ENCODE assay signal across 13 cellular contexts in genomic region chr1:226714148-226714547, GRCh38. TPM values are rescaled to one million over a fixed set of nuclear protein-coding genes. Genes with fewer than 3 reads are reported as not detected.
DNase-seq lines count a peak whose midpoint lies in the region; ATAC-seq and TF ChIP-seq lines count a peak whose summit lies in the region.
"Had no signal": no experiment of that assay in that cellular context is flagged by ENCODE, and none has a peak within 500 bp of the region (broad histone marks: within the 10 kb centered on the region; RNA-seq: fewer than 3 reads in every experiment).

No MANE protein-coding gene starts in this region.

- H3K27ac ChIP-seq in rectal smooth muscle tissue (ENCODE audit: low read depth, low read length), result peak overlapping the region; percentile 60

- H3K9ac ChIP-seq in rectal smooth muscle tissue (ENCODE audit: low read length), result no peak overlapping the region

- peaks cover 4 to 10% (median 5%) of the 10 kb centered on the region in 7 donors for H3K9me3 Mint-ChIP-seq in CD14-positive monocyte

- H3K27me3 ChIP-seq in rectal smooth muscle tissue (ENCODE audit: control insufficient read depth, insufficient read depth, low read length), result no peaks in the 10 kb centered on the region

- intact Hi-C loops in CD14-positive monocyte (cut with micrococcal nuclease), result no loop called here

- H3K4me3 ChIP-seq in choroid plexus epithelial cell (ENCODE audit: low read depth, low read length) (no peak overlapping the region), rectal smooth muscle tissue (ENCODE audit: low read length) (no peak overlapping the region)
- H3K4me3 ChIP-seq: lung had no signal

- peaks cover 69% of the 10 kb centered on the region for H3K4me1 Mint-ChIP-seq in CD14-positive monocyte

- no peak overlapping the region for H3K4me3 Mint-ChIP-seq in CD14-positive monocyte

- H3K4me1 ChIP-seq in rectal smooth muscle tissue (ENCODE audit: control insufficient read depth, insufficient read depth, low read length), result peaks cover 41% of the 10 kb centered on the region

- peaks cover 2% of the 10 kb centered on the region for H3K36me3 ChIP-seq in rectal smooth muscle tissue (ENCODE audit: control insufficient read depth, insufficient read depth, low read length)

- TF ChIP-seq CTCF in choroid plexus epithelial cell (conservative IDR thresholded peaks at IDR 0.05; ENCODE audit: low read depth, low read length) (no peak), CD14-positive monocyte (IDR thresholded peaks at IDR 0.05) (no peak)

- peaks cover 27 to 36% of the 10 kb centered on the region in 2 donors for H3K36me3 Mint-ChIP-seq in CD14-positive monocyte

- peak; percentile 26 to 48 for ATAC-seq in activated CD4-positive, CD25-positive, alpha-beta regulatory T cell treated with anti-CD3 and anti-CD28 coated beads, Interleukin-2, amount 50 U/mL, for 24 hours

- no peak for DNase-seq in activated CD4-positive, CD25-positive, alpha-beta regulatory T cell treated with anti-CD3 and anti-CD28 coated beads, Interleukin-2, amount 50 U/mL, for 72 hours
- DNase-seq in M059J (ENCODE audit: low read depth) (peak; percentile 27), choroid plexus epithelial cell (ENCODE audit: low read depth) (peak; percentile 46), HPDE6-E6E7 (ENCODE audit: extremely low spot score) (no peak), CD14-positive monocyte (ENCODE audit: low spot score) (no peak), HuH-7.5 (ENCODE audit: low spot score) (no peak)
- DNase-seq: activated CD4-positive, alpha-beta T cell treated with anti-CD3 and anti-CD28 coated beads, Interleukin-2, amount 10 ng/mL, durations not matched to agents 7 days and 5 days; hippocampal formation; NCI-H1105 treated with DMSO at 0.1 percent for 48 hours; NCI-H345 had no signal

- H3K27me3 Mint-ChIP-seq in CD14-positive monocyte (ENCODE audit: low read depth in 3 of 3), result peaks cover 0 to 5% (median 0%) of the 10 kb centered on the region in 3 donors

- H3K27ac Mint-ChIP-seq in CD14-positive monocyte, result no peak overlapping the region

RNA-seq across cellular contexts. Expression of gene ITPKB, which starts 24.9 kb away (rescaled TPM):
- 2.6 and 6.1 TPM in 2 replicates for total RNA-seq in M059J (2014; rRNA removed; shearing (Covaris generic))
- 10 to 100 TPM in 1 of 2 donors, 1 to 10 TPM in 1; 7.3 to 10.2 TPM for polyA plus RNA-seq in CD14-positive monocyte

Comparison
In these comparisons a context has a peak if more than half of its experiments do, and no peak if none do; other contexts are left out.
1. DNase-seq: peak in M059J (single experiment) and choroid plexus epithelial cell (single experiment); none in activated CD4-positive, CD25-positive, alpha-beta regulatory T cell treated with anti-CD3 and anti-CD28 coated beads, Interleukin-2, amount 50 U/mL, for 72 hours (single experiment), HPDE6-E6E7 (single experiment), CD14-positive monocyte (single experiment) and HuH-7.5 (single experiment).